ENCODE assay signal across 11 cellular contexts in the genomic region with DNA sequence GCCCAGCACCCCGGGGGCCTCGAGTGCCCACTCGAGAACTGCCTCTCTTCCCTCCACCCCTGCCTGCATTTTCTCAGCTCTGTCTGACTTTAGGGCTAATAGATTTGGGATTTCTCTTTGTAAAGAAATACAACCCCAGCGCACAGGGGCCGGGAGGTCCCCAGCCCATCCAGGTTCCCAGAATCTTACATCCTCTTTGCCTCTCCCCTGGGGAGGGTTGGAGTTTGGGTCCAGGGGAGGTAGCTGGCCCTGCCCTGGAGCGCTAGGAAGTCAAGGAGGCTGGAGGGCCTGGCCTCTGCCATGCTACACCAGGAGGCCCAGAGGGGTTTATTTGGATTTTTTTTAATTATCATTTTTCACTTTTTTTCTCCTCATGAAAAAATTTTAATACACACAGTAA.
A peak's percentile ranks its signal among the peaks of the same experiment; 100 is the strongest.
DNase-seq lines count a peak whose midpoint lies in the region; TF ChIP-seq lines count a peak whose summit lies in the region.
"Had no signal": no experiment of that assay in that cellular context is flagged by ENCODE, and none has a peak within 500 bp of the region (broad histone marks: within the 10 kb centered on the region; RNA-seq: fewer than 3 reads in every experiment).

No MANE protein-coding gene starts in this region.

- TF ChIP-seq POLR2A in thyroid gland (IDR thresholded peaks at IDR 0.05) = no peak

- H2BK5ac ChIP-seq in trophoblast cell (ENCODE audit: low read depth, low read length, poor library complexity) = no peak overlapping the region

- H3K4ac ChIP-seq in trophoblast cell (ENCODE audit: low read depth, low read length) = no peak overlapping the region

- no peak overlapping the region for H3K23ac ChIP-seq in trophoblast cell (ENCODE audit: low read length)

- H3K9me3 ChIP-seq in Loucy (ENCODE audit: insufficient read depth, low read depth, low read length) (no peaks in the 10 kb centered on the region), trophoblast cell (ENCODE audit: insufficient read depth, low read depth, low read length) (no peaks in the 10 kb centered on the region), thyroid gland (no peaks in the 10 kb centered on the region)
- H3K9me3 ChIP-seq: adrenal gland, esophagus squamous epithelium, suprapubic skin had no signal

- no peak overlapping the region for H4K91ac ChIP-seq in trophoblast cell (ENCODE audit: low read depth, low read length)

- H2AFZ ChIP-seq in Loucy (ENCODE audit: low read length) (peak overlapping the region; percentile 65; the same call in 1 of the 2 replicates), trophoblast cell (ENCODE audit: insufficient read depth, low read length, poor library complexity) (no peak overlapping the region)

- H4K20me1 ChIP-seq in Loucy (ENCODE audit: insufficient read depth, low read length, poor library complexity, severe bottlenecking) = no peaks in the 10 kb centered on the region

- H3K27ac ChIP-seq in dorsolateral prefrontal cortex = peak overlapping the region in 22 of 59 donors; percentile 8 to 78 (median 55)
- H3K27ac ChIP-seq in trophoblast cell (ENCODE audit: low read depth, low read length) = no peak overlapping the region
- no peak overlapping the region for H3K27ac ChIP-seq in thyroid gland
- H3K27ac ChIP-seq: suprapubic skin had no signal

- no peak overlapping the region for H3K14ac ChIP-seq in trophoblast cell (ENCODE audit: low read length)

- peaks cover 4% of the 10 kb centered on the region for H3K4me1 ChIP-seq in Loucy (ENCODE audit: insufficient read depth, low read length, poor library complexity, severe bottlenecking)
- H3K4me1 ChIP-seq in trophoblast cell (ENCODE audit: control insufficient read depth in 1 of 2, insufficient read depth in 2 of 2, low read length in 2 of 2) = peaks cover 9 to 10% of the 10 kb centered on the region in 2 experiments
- peaks cover 0 to 13% of the 10 kb centered on the region in 2 donors for H3K4me1 ChIP-seq in thyroid gland
- H3K4me1 ChIP-seq: adrenal gland had no signal

- no peaks in the 10 kb centered on the region for H3F3A ChIP-seq in Loucy (ENCODE audit: low read depth)

- no peak for TF ChIP-seq CTCF in Loucy (conservative IDR thresholded peaks at IDR 0.05; ENCODE audit: low read length)
- no peak for TF ChIP-seq CTCF in dorsolateral prefrontal cortex (IDR thresholded peaks at IDR 0.05 in 54 of 56, conservative IDR thresholded peaks at IDR 0.05 in 2 of 56; ENCODE audit: low read depth in 1 of 56, partially characterized antibody in 56 of 56)
- TF ChIP-seq CTCF in thyroid gland (IDR thresholded peaks at IDR 0.05) = no peak

- H4K12ac ChIP-seq in trophoblast cell (ENCODE audit: low read depth, low read length) = no peak overlapping the region

- H3K18ac ChIP-seq in trophoblast cell (ENCODE audit: low read length) = no peak overlapping the region

- no peak overlapping the region for H2BK12ac ChIP-seq in trophoblast cell (ENCODE audit: low read length)

- no peak overlapping the region for H2BK120ac ChIP-seq in trophoblast cell (ENCODE audit: insufficient read depth, low read length, poor library complexity)

- no peaks in the 10 kb centered on the region for H3K9me2 ChIP-seq in Loucy (replicated peaks; ENCODE audit: low read depth, low read length)

- no peaks in the 10 kb centered on the region for H3K79me1 ChIP-seq in trophoblast cell (ENCODE audit: low read length)

- H3K79me2 ChIP-seq in Loucy (ENCODE audit: insufficient read depth, low read length) (no peaks in the 10 kb centered on the region), trophoblast cell (ENCODE audit: control insufficient read depth, insufficient read depth, low read length, poor library complexity) (no peaks in the 10 kb centered on the region)

- peak overlapping the region; percentile 59 for H3K4me2 ChIP-seq in Loucy (ENCODE audit: low read depth, low read length, poor library complexity, severe bottlenecking)
- peak overlapping the region; percentile 30 for H3K4me2 ChIP-seq in trophoblast cell (ENCODE audit: low read length)

- in situ Hi-C loops in KBM-7 (cut with MboI; ENCODE audit: low pct_unique_long_range_greater_than_20kb, low sequenced_read_pairs) = no loop called here

- H3K9ac ChIP-seq in Loucy (ENCODE audit: low read depth, low read length, poor library complexity, severe bottlenecking) (no peak overlapping the region), trophoblast cell (ENCODE audit: low read length) (no peak overlapping the region)

- intact Hi-C loops in dorsolateral prefrontal cortex (cut with DNase I) (no loop called here), thyroid gland (cut with DNase I) (no loop called here)

- H3K36me3 ChIP-seq in Loucy (ENCODE audit: insufficient read depth, low read length) = no peaks in the 10 kb centered on the region
- no peaks in the 10 kb centered on the region for H3K36me3 ChIP-seq in trophoblast cell (ENCODE audit: control insufficient read depth in 1 of 2, insufficient read depth in 2 of 2, low read length in 2 of 2)
- H3K36me3 ChIP-seq in thyroid gland = no peaks in the 10 kb centered on the region
- H3K36me3 ChIP-seq: adrenal gland, esophagus squamous epithelium, suprapubic skin had no signal

- no peak overlapping the region for H2AK5ac ChIP-seq in trophoblast cell (ENCODE audit: low read length)

- H4K8ac ChIP-seq in trophoblast cell (ENCODE audit: low read depth, low read length) = no peak overlapping the region

- DNase-seq in D341Med (ENCODE audit: low spot score) (peak; percentile 63), dorsolateral prefrontal cortex (no peak), trophoblast cell (no peak), nucleus accumbens (lab: John Stamatoyannopoulos, UW) (no peak), thyroid gland (no peak), KBM-7 (no peak)
- DNase-seq: cortex of kidney, esophagus squamous epithelium had no signal

- no CpG with 5 or more reads among the region's 6 CpGs for WGBS in trophoblast cell (ENCODE audit: extremely low coverage, insufficient coverage, insufficient read length)
- 66 to 86% methylated on average over 3 to 6 of the region's 6 CpGs for WGBS in thyroid gland, 2 donors

- peak overlapping the region; percentile 21 for H3K4me3 ChIP-seq in Loucy (ENCODE audit: low read length, poor library complexity, severe bottlenecking)
- peak overlapping the region in 57 of 59 donors; percentile 6 to 65 (median 46) for H3K4me3 ChIP-seq in dorsolateral prefrontal cortex
- H3K4me3 ChIP-seq in trophoblast cell (ENCODE audit: low read depth, low read length) = no peak overlapping the region
- no peak overlapping the region for H3K4me3 ChIP-seq in thyroid gland (replicated peaks in 1 of 3)
- H3K4me3 ChIP-seq: adrenal gland, suprapubic skin had no signal

- H3K27me3 ChIP-seq in Loucy (ENCODE audit: insufficient read depth, low read length, poor library complexity, severe bottlenecking) (no peaks in the 10 kb centered on the region), dorsolateral prefrontal cortex (peaks cover 0 to 14% (median 0%) of the 10 kb centered on the region in 45 donors), trophoblast cell (ENCODE audit: insufficient read depth, low read length) (no peaks in the 10 kb centered on the region), thyroid gland (no peaks in the 10 kb centered on the region)
- H3K27me3 ChIP-seq: adrenal gland had no signal

Comparison
In these comparisons a context has a peak if more than half of its experiments do, and no peak if none do; other contexts are left out.
1. H3K4me3 ChIP-seq: peak in Loucy (single experiment) and dorsolateral prefrontal cortex (57 of 59); none in trophoblast cell (single experiment) and thyroid gland (0 of 3).